In the genomic region with DNA sequence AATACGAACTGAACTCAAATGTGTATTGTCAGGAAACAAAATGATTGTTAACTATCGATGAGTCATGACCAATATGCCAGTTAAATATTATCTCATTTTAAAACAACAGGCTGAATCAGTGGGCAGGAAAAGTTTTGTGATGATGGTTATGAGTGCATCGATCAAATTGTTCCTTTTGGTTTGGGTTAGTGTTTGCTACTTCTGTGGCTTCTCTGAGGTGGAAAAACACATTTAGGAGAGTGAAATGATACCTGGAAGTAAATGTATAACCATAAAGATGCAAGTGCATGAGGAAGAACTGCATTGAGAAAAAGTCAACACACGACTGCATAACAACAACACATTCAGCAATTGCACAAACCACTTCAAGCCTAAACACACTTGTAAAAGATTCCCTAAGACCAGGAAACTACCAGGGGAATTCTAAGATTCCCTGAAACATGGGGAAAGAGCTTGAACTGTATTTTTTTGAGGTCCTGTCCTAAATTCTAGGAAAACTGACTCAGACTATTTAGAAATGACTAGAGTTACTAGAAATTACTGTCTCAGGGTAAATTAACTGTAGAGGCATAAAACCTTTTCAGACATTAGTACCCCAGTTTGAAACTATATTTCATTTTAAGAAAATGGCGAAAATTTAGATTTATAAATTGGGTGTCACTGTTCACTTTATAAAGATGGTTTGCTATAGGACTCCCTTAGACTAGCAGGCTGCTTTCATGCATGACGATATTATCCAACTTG, we compare ENCODE assay signal across 1 cellular context.
TF ChIP-seq lines count a peak whose summit lies in the region.

No MANE protein-coding gene starts in this region.

TF ChIP-seq in endothelial cell of umbilical vein, 7 proteins besides CTCF, POLR2A, EP300 and RAD21:
- peak; percentile 26 for TF ChIP-seq GATA2 (IDR thresholded peaks at IDR 0.05; ENCODE audit: insufficient read depth, insufficient read length, low read depth, low read length)
- TF ChIP-seq JUN (IDR thresholded peaks at IDR 0.05; ENCODE audit: borderline replicate concordance, insufficient read depth, insufficient read length, low read depth) = peak; percentile 91
- TF ChIP-seq FOS (IDR thresholded peaks at IDR 0.05; ENCODE audit: borderline replicate concordance, insufficient read depth, low read length) = peak; percentile 82
- TF ChIP-seq MYC (IDR thresholded peaks at IDR 0.05; ENCODE audit: low read depth, low read length) = no peak
- no peak for TF ChIP-seq EZH2 (IDR thresholded peaks at IDR 0.05; ENCODE audit: borderline replicate concordance, low read depth, low read length, severe bottlenecking)
TF ChIP-seq in endothelial cell of umbilical vein: peak in this region for 3.
